8 cellular contexts compared by ENCODE assay signal in the genomic region with DNA sequence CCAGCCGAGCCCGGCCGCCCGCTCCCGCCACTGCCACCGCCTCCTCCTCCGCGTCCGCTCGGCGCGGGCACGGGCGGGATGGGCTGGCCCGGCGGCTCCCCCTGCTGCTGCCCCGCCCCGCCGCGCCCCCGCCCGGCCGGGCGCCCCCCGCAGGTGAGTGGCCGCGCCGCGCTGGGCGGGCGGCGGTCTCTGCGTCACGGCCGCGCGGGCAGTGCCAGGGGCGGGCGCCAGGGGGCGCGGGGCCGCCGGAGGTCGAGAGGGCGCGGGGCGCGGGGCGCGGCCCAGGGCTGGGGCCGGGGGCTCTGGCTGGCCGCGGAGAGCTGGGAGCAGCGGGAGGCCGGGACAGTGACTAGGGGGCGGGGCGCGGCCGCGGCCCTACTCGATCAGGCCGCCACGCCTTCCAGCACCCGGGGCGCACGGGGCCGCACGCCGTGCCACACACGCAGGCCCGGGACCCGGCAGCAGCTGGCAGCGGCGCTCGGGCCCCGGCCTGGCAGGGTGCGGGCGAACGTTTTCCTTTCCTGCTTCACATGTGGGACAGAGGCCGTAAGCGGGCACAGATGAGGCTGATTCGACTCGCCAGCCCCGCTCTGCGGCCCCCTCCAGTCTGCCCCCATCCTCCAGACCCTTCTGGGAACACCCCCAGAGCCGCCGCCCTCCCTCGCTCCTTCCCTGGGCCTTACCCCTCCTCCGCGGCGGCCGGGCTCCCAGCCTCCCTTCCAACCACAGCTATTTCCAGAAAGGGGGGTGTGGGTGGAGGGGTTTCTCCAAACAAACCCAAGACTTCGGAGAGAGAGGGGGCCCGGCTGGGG.
DNase-seq lines count a peak whose midpoint lies in the region; ATAC-seq lines count a peak whose summit lies in the region.

No MANE protein-coding gene starts in this region.

- H3K4me3 ChIP-seq in mucosa of rectum (ENCODE audit: low read length in 2 of 2) = peak overlapping the region; percentile 94 to 97

- H3K36me3 ChIP-seq in mucosa of rectum (ENCODE audit: control insufficient read depth in 2 of 2, insufficient read depth in 2 of 2, low read length in 2 of 2) = no peaks in the 10 kb centered on the region

- peak overlapping the region; percentile 65 to 98 for H3K9ac ChIP-seq in mucosa of rectum (ENCODE audit: low read depth in 1 of 2, low read length in 2 of 2)

- DNase-seq in NCI-H1092 treated with DMSO at 0.1 percent for 48 hours (lab: John Stamatoyannopoulos, UW) (peak; percentile 54), NCI-H1092 (lab: John Stamatoyannopoulos, UW) (no peak), NCI-H510A treated with DMSO at 0.1 percent for 48 hours (lab: John Stamatoyannopoulos, UW) (peak; percentile 81), activated T-cell treated with anti-CD3 and anti-CD28 coated beads for 1 hour (ENCODE audit: low read depth) (peak; percentile 58), epithelial cell of prostate (ENCODE audit: low read depth, low spot score) (no peak)
- peak; percentile 35 to 52 for DNase-seq in stimulated activated CD8-positive, alpha-beta memory T cell treated with anti-CD3 and anti-CD28 coated beads, Interleukin-7, amount 100 ng/mL, for 1 hour (ENCODE audit: low read depth in 2 of 2)

- peak overlapping the region; percentile 88 for H3K27ac ChIP-seq in epithelial cell of prostate
- H3K27ac ChIP-seq in mucosa of rectum (ENCODE audit: low read depth in 2 of 2, low read length in 2 of 2) = peak overlapping the region; percentile 93 to 97

- ATAC-seq in HG02981 (IDR thresholded peaks at IDR 0.05; ENCODE audit: unreplicated experiment) = peak; percentile 61

- no peaks in the 10 kb centered on the region for H3K9me3 ChIP-seq in mucosa of rectum (ENCODE audit: control insufficient read depth in 2 of 2, low read length in 2 of 2)

- peaks cover 62 to 68% of the 10 kb centered on the region in 2 donors for H3K4me1 ChIP-seq in mucosa of rectum (ENCODE audit: control insufficient read depth in 2 of 2, insufficient read depth in 2 of 2, low read length in 2 of 2)

- no peaks in the 10 kb centered on the region for H3K27me3 ChIP-seq in mucosa of rectum (ENCODE audit: control insufficient read depth in 2 of 2, insufficient read depth in 2 of 2, low read length in 2 of 2)

Comparison
In these comparisons a context has a peak if more than half of its experiments do, and no peak if none do; other contexts are left out.
1. DNase-seq: peak in NCI-H1092 treated with DMSO at 0.1 percent for 48 hours (single experiment), NCI-H510A treated with DMSO at 0.1 percent for 48 hours (single experiment), activated T-cell treated with anti-CD3 and anti-CD28 coated beads for 1 hour (single experiment) and stimulated activated CD8-positive, alpha-beta memory T cell treated with anti-CD3 and anti-CD28 coated beads, Interleukin-7, amount 100 ng/mL, for 1 hour (2 of 2); none in NCI-H1092 (single experiment) and epithelial cell of prostate (single experiment).